In genomic region chr3:51394541-51394940, GRCh38 we compare ENCODE assay signal across 16 cellular contexts. TPM values are rescaled to one million over a fixed set of nuclear protein-coding genes. Genes with fewer than 3 reads are reported as not detected.
DNase-seq lines count a peak whose midpoint lies in the region; ATAC-seq and TF ChIP-seq lines count a peak whose summit lies in the region.
"Had no signal": no experiment of that assay in that cellular context is flagged by ENCODE, and none has a peak within 500 bp of the region (broad histone marks: within the 10 kb centered on the region; RNA-seq: fewer than 3 reads in every experiment).

No MANE protein-coding gene starts in this region.

- no peak for TF ChIP-seq CTCF in left ventricle myocardium inferior (IDR thresholded peaks at IDR 0.05; ENCODE audit: borderline replicate concordance)
- TF ChIP-seq CTCF in activated B cell treated with CpG ODN at 0.5 μM for 24 hours (IDR thresholded peaks at IDR 0.05) = no peak
- TF ChIP-seq CTCF in type B pancreatic cell (conservative IDR thresholded peaks at IDR 0.05) = no peak

- intact Hi-C loops in cardiac septum (cut with DNase I) (loop anchor here (5.0 kb wide), 2 partner anchors 288 to 827 kb away; partner anchors contain the start of genes C3orf18 and HEMK1), left ventricle myocardium inferior (cut with micrococcal nuclease) (no loop called here), activated B cell treated with CpG ODN at 0.5 μM for 24 hours (cut with micrococcal nuclease) (no loop called here)

- peaks cover 44% of the 10 kb centered on the region for H3K4me1 Mint-ChIP-seq in activated B cell treated with CpG ODN at 0.5 μM for 24 hours
- peaks cover 24% of the 10 kb centered on the region for H3K4me1 Mint-ChIP-seq in type B pancreatic cell (ENCODE audit: unreplicated experiment)

- H3K36me3 Mint-ChIP-seq in activated B cell treated with CpG ODN at 0.5 μM for 24 hours (ENCODE audit: low read depth) (peaks cover 60% of the 10 kb centered on the region), type B pancreatic cell (peaks cover 32% of the 10 kb centered on the region)

- H3K4me3 Mint-ChIP-seq in activated B cell treated with CpG ODN at 0.5 μM for 24 hours (no peak overlapping the region), type B pancreatic cell (peak overlapping the region; percentile 77)

- H3K4me3 ChIP-seq in left ventricle myocardium inferior (no peak overlapping the region), iPS-20b (ENCODE audit: low read length) (peak overlapping the region; percentile 42; the same call in 1 of the 2 replicates)
- H3K4me3 ChIP-seq: adrenal gland had no signal

- POLR2A ChIA-PET in activated B cell treated with CpG ODN at 0.5 μM for 24 hours (lab: Charles Lee) = interaction anchor here (0.5 to 1.4 kb wide), 2 partner anchors 9 to 17 kb away, joined by 4 to 7 read pairs; partner anchors contain the start of gene MANF

- H3K27me3 ChIP-seq in left ventricle myocardium inferior (ENCODE audit: low read depth) (no peaks in the 10 kb centered on the region), iPS-20b (ENCODE audit: insufficient read depth, low read length) (no peaks in the 10 kb centered on the region)
- H3K27me3 ChIP-seq: adrenal gland, neutrophil had no signal

- H3K4me1 ChIP-seq in left ventricle myocardium inferior (peaks cover 84% of the 10 kb centered on the region), iPS-20b (ENCODE audit: insufficient read depth, low read length) (0 out of 2 replicates have a peak, but pooled peaks cover 9% of the 10 kb centered on the region)

- peak overlapping the region; percentile 30 for H3K27ac Mint-ChIP-seq in activated B cell treated with CpG ODN at 0.5 μM for 24 hours
- H3K27ac Mint-ChIP-seq in type B pancreatic cell = no peak overlapping the region

- no peaks in the 10 kb centered on the region for H3K9me3 ChIP-seq in left ventricle myocardium inferior (replicated peaks)
- H3K9me3 ChIP-seq in iPS-20b (ENCODE audit: insufficient read depth, low read depth, low read length) = peaks cover 4% of the 10 kb centered on the region; the same call in 1 of the 2 replicates
- H3K9me3 ChIP-seq: adrenal gland, neutrophil had no signal

- H3K27ac ChIP-seq in left ventricle myocardium inferior (replicated peaks) (no peak overlapping the region), iPS-20b (ENCODE audit: low read length) (no peak overlapping the region)
- H3K27ac ChIP-seq: adrenal gland, neutrophil had no signal

- H3K27me3 Mint-ChIP-seq in activated B cell treated with CpG ODN at 0.5 μM for 24 hours (no peaks in the 10 kb centered on the region), type B pancreatic cell (no peaks in the 10 kb centered on the region)

- CTCF ChIA-PET in activated B cell treated with CpG ODN at 0.5 μM for 24 hours (lab: Charles Lee) = no interaction called here

- DNase-seq in cardiac septum (ENCODE audit: low spot score) = peak; percentile 69
- DNase-seq in left ventricle myocardium inferior = no peak
- DNase-seq in activated B cell treated with CpG ODN at 0.5 μM for 24 hours = no peak
- DNase-seq in type B pancreatic cell (ENCODE audit: extremely low spot score, unreplicated experiment) = no peak
- DNase-seq in NCI-H510A treated with DMSO at 0.1 percent for 48 hours (lab: John Stamatoyannopoulos, UW) = no peak
- DNase-seq in activated CD4-positive, CD25-positive, alpha-beta regulatory T cell (lab: John Stamatoyannopoulos, UW) = no peak
- DNase-seq in SHP77 treated with DMSO at 0.1 percent for 48 hours (lab: John Stamatoyannopoulos, UW) = no peak
- DNase-seq: GDM1, kidney glomerular epithelial cell, NCI-H1092 treated with DMSO at 0.1 percent for 48 hours, NCI-H510A, SHP77 had no signal

- no peaks in the 10 kb centered on the region for H3K9me3 Mint-ChIP-seq in activated B cell treated with CpG ODN at 0.5 μM for 24 hours
- no peaks in the 10 kb centered on the region for H3K9me3 Mint-ChIP-seq in type B pancreatic cell

- no peak overlapping the region for H3K9ac ChIP-seq in iPS-20b (ENCODE audit: low read depth, low read length)

- ATAC-seq in activated B cell treated with CpG ODN at 0.5 μM for 24 hours (ENCODE audit: low read depth) = no peak
- ATAC-seq: activated CD4-positive, CD25-positive, alpha-beta regulatory T cell treated with anti-CD3 and anti-CD28 coated beads, Interleukin-2, amount 50 U/mL, for 24 hours had no signal

- peaks cover 65% of the 10 kb centered on the region for H3K36me3 ChIP-seq in left ventricle myocardium inferior
- H3K36me3 ChIP-seq in iPS-20b (ENCODE audit: insufficient read depth, low read depth, low read length) = peaks cover 86% of the 10 kb centered on the region

RNA-seq across cellular contexts. Expression of gene RBM15B, which starts 3.5 kb away (rescaled TPM):
- total RNA-seq in cardiac septum (18.1 TPM), left ventricle myocardium inferior (12.5 TPM), activated B cell treated with CpG ODN at 0.5 μM for 24 hours (28.0 and 28.9 TPM in 2 replicates), type B pancreatic cell (ENCODE audit: low replicate concordance) (54.3 and 66.4 TPM in 2 replicates)

RNA-seq across cellular contexts. Expression of gene MANF, which starts 9.4 kb away (rescaled TPM):
- total RNA-seq in cardiac septum (77.6 TPM), left ventricle myocardium inferior (48.5 TPM), activated B cell treated with CpG ODN at 0.5 μM for 24 hours (64.2 and 66.1 TPM in 2 replicates), type B pancreatic cell (ENCODE audit: low replicate concordance) (139 and 187 TPM in 2 replicates)
